Comparison of ENCODE assay signal across 11 cellular contexts in genomic region chr10:110410329-110411046, GRCh38.
DNase-seq lines count a peak whose midpoint lies in the region; ATAC-seq lines count a peak whose summit lies in the region.
"Had no signal": no experiment of that assay in that cellular context is flagged by ENCODE, and none has a peak within 500 bp of the region (broad histone marks: within the 10 kb centered on the region; RNA-seq: fewer than 3 reads in every experiment).

No MANE protein-coding gene starts in this region.

- peak overlapping the region in 1 of 2 donors; percentile 29 for H3K4me3 ChIP-seq in stomach smooth muscle (ENCODE audit: low read length in 2 of 2)

- H3K27me3 Mint-ChIP-seq in T-helper 17 cell, result peaks cover 5% of the 10 kb centered on the region

- H3K27ac Mint-ChIP-seq in T-helper 17 cell, result peak overlapping the region; percentile 94
- H3K27ac Mint-ChIP-seq: activated naive CD8-positive, alpha-beta T cell treated with anti-CD3 and anti-CD28 coated beads, Interleukin-2, amount 10 ng/mL, durations not matched to agents 7 days and 5 days had no signal

- H3K9me3 ChIP-seq in T-helper 17 cell (ENCODE audit: control insufficient read depth, low read length, poor library complexity, severe bottlenecking) (no peaks in the 10 kb centered on the region), stomach smooth muscle (ENCODE audit: control insufficient read depth in 2 of 2, low read length in 2 of 2) (no peaks in the 10 kb centered on the region)

- H3K4me3 Mint-ChIP-seq in T-helper 17 cell, result no peak overlapping the region
- H3K4me3 Mint-ChIP-seq: activated naive CD8-positive, alpha-beta T cell treated with anti-CD3 and anti-CD28 coated beads, Interleukin-2, amount 10 ng/mL, durations not matched to agents 7 days and 5 days had no signal

- H3K36me3 ChIP-seq in stomach smooth muscle (ENCODE audit: control insufficient read depth in 2 of 2, insufficient read depth in 2 of 2, low read length in 2 of 2), result no peaks in the 10 kb centered on the region

- H3K27ac ChIP-seq in stomach smooth muscle (ENCODE audit: low read length), result peak overlapping the region; percentile 58
- H3K27ac ChIP-seq: parathyroid adenoma had no signal

- peak overlapping the region in 1 of 2 donors; percentile 21 for H3K9ac ChIP-seq in stomach smooth muscle (ENCODE audit: low read length in 2 of 2)
- H3K9ac ChIP-seq: parathyroid adenoma had no signal

- no peaks in the 10 kb centered on the region for H3K27me3 ChIP-seq in stomach smooth muscle (ENCODE audit: control insufficient read depth in 1 of 2, insufficient read depth in 2 of 2, low read length in 2 of 2)

- DNase-seq in SKM-1 treated with dmso at 0.1 percent for 144 hours (lab: John Stamatoyannopoulos, UW; ENCODE audit: unreplicated experiment) (peak; percentile 26), SKM-1 (lab: John Stamatoyannopoulos, UW; ENCODE audit: unreplicated experiment) (no peak), T-helper 17 cell (no peak), left cardiac atrium (peak; percentile 66), NCI-H2107 treated with DMSO at 0.1 percent for 48 hours (lab: John Stamatoyannopoulos, UW; ENCODE audit: unreplicated experiment) (no peak), NCI-H510A treated with DMSO at 0.1 percent for 48 hours (lab: John Stamatoyannopoulos, UW) (no peak)
- DNase-seq: activated naive CD8-positive, alpha-beta T cell treated with anti-CD3 and anti-CD28 coated beads, Interleukin-2, amount 10 ng/mL, durations not matched to agents 7 days and 5 days; NCI-H446 had no signal

- intact Hi-C loops in left cardiac atrium (cut with DNase I), result no loop called here

- H3K4me1 ChIP-seq in stomach smooth muscle (ENCODE audit: control insufficient read depth, insufficient read depth, low read length), result peaks cover 30% of the 10 kb centered on the region
- H3K4me1 ChIP-seq: parathyroid adenoma had no signal

- ATAC-seq in T-helper 17 cell (no peak), left cardiac atrium (peak; percentile 42 to 93), GM21576 (IDR thresholded peaks at IDR 0.05; ENCODE audit: unreplicated experiment) (no peak)

- no peaks in the 10 kb centered on the region for H3K36me3 Mint-ChIP-seq in T-helper 17 cell (ENCODE audit: low read depth)
- H3K36me3 Mint-ChIP-seq: activated naive CD8-positive, alpha-beta T cell treated with anti-CD3 and anti-CD28 coated beads, Interleukin-2, amount 10 ng/mL, durations not matched to agents 7 days and 5 days had no signal

- peaks cover 27% of the 10 kb centered on the region for H3K4me1 Mint-ChIP-seq in T-helper 17 cell

Comparison
In these comparisons a context has a peak if more than half of its experiments do, and no peak if none do; other contexts are left out.
1. DNase-seq: peak in SKM-1 treated with dmso at 0.1 percent for 144 hours (single experiment) and left cardiac atrium (single experiment); none in SKM-1 (single experiment), T-helper 17 cell (0 of 3), NCI-H2107 treated with DMSO at 0.1 percent for 48 hours (single experiment) and NCI-H510A treated with DMSO at 0.1 percent for 48 hours (single experiment).
2. ATAC-seq: peak in left cardiac atrium (2 of 2); none in T-helper 17 cell (single experiment) and GM21576 (single experiment).